Comparison of ENCODE assay signal across 1 cellular context in the genomic region with DNA sequence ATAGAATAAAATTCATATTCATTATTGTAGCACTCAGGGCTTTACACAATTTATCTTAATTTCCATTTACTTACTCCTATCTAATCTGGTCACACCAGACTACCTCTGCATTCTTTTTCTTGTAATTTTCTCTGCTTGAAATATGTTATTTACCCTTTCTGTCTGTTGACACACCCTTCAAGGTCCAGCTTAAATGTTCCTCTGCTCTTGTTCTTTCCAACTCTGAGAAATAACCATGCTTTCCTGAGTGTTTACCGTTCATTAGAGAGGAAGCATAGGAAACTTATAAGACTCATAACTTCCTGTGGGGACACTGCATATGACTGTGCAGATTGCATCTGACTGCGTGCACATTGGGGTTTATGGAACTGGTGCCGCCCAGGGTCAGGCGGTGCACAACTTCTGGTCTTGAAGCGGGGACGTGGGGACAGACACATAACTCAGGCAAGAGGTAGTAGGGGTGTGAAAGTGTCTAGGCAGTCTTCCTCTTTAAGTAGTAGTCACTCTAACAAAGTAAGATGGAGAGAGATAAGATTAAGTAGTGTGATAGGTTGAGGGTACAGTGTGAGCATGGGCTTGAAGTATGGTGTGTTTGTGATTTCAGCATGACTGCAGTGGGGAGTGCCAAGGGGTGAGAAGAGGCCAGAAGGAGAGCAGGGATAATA.
A peak's percentile ranks its signal among the peaks of the same experiment; 100 is the strongest.
TF ChIP-seq lines count a peak whose summit lies in the region.

No MANE protein-coding gene starts in this region.

TF ChIP-seq in K562, 482 proteins besides CTCF, POLR2A, EP300 and RAD21 (continued from another document and continues in another):
- TF ChIP-seq ZNF398 (CRISPR knock-in tag; IDR thresholded peaks at IDR 0.05) (no peak), SIN3B (IDR thresholded peaks at IDR 0.05; ENCODE audit: low read depth) (no peak), NBN (IDR thresholded peaks at IDR 0.05; ENCODE audit: low read depth) (peak; percentile 54; the same call in 1 of the 2 replicates), ZNF224 (CRISPR knock-in tag; IDR thresholded peaks at IDR 0.05) (no peak), SMARCA4 (IDR thresholded peaks at IDR 0.05) (peak; percentile 80), MAZ (CRISPR knock-in tag; conservative IDR thresholded peaks at IDR 0.05 in 1 of 2, IDR thresholded peaks at IDR 0.05 in 1 of 2) (0 out of 4 replicates have a peak, but pooled peaks of 1 of the 2 experiments have one; percentile 17), ARID2 (IDR thresholded peaks at IDR 0.05) (no peak), CBFA2T2 (conservative IDR thresholded peaks at IDR 0.05) (peak; percentile 73), ZFX (CRISPR knock-in tag; IDR thresholded peaks at IDR 0.05) (no peak), ZNF280A (IDR thresholded peaks at IDR 0.05; ENCODE audit: low read depth, partially characterized antibody) (no peak), LEF1 (IDR thresholded peaks at IDR 0.05) (0 out of 2 replicates have a peak, but pooled peaks have one; percentile 62), TOE1 (IDR thresholded peaks at IDR 0.05; ENCODE audit: borderline replicate concordance) (peak; percentile 33; the same call in 1 of the 2 replicates), TOE1 (CRISPR knock-in tag; IDR thresholded peaks at IDR 0.05; ENCODE audit: borderline replicate concordance, low read depth) (no peak), RBM22 (IDR thresholded peaks at IDR 0.05; ENCODE audit: low read depth, low read length, poor library complexity, severe bottlenecking) (no peak), HDAC2 (IDR thresholded peaks at IDR 0.05) (0 out of 2 replicates have a peak, but pooled peaks have one; percentile 47), ZNF780A (CRISPR knock-in tag; IDR thresholded peaks at IDR 0.05) (no peak), TEAD4 (IDR thresholded peaks at IDR 0.05; ENCODE audit: low read length) (peak; percentile 71), TEAD4 (CRISPR knock-in tag; IDR thresholded peaks at IDR 0.05; ENCODE audit: borderline replicate concordance) (no peak), RCOR1 (IDR thresholded peaks at IDR 0.05; ENCODE audit: borderline replicate concordance in 1 of 2, low read depth in 2 of 2, low read length in 2 of 2) (0 out of 4 replicates have a peak, but pooled peaks of 1 of the 2 experiments have one; percentile 49), RBBP5 (IDR thresholded peaks at IDR 0.05; ENCODE audit: borderline replicate concordance, insufficient read depth, low read length, poor library complexity, severe bottlenecking) (no peak), MBD2 (IDR thresholded peaks at IDR 0.05; ENCODE audit: borderline replicate concordance, low read depth) (no peak), SPI1 (IDR thresholded peaks at IDR 0.05; ENCODE audit: borderline replicate concordance, low read depth, low read length) (0 out of 2 replicates have a peak, but pooled peaks have one; percentile 0), NFIC (IDR thresholded peaks at IDR 0.05) (peak; percentile 79), ZNF311 (CRISPR knock-in tag; IDR thresholded peaks at IDR 0.05) (no peak), MEIS2 (IDR thresholded peaks at IDR 0.05; ENCODE audit: partially characterized antibody) (peak; percentile 41), ZBTB17 (CRISPR knock-in tag; IDR thresholded peaks at IDR 0.05) (no peak)
- TF ChIP-seq, protein P1, sequence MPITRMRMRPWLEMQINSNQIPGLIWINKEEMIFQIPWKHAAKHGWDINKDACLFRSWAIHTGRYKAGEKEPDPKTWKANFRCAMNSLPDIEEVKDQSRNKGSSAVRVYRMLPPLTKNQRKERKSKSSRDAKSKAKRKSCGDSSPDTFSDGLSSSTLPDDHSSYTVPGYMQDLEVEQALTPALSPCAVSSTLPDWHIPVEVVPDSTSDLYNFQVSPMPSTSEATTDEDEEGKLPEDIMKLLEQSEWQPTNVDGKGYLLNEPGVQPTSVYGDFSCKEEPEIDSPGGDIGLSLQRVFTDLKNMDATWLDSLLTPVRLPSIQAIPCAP (CRISPR knock-in tag; IDR thresholded peaks at IDR 0.05; ENCODE audit: borderline replicate concordance) = no peak
- TF ChIP-seq, protein P2, sequence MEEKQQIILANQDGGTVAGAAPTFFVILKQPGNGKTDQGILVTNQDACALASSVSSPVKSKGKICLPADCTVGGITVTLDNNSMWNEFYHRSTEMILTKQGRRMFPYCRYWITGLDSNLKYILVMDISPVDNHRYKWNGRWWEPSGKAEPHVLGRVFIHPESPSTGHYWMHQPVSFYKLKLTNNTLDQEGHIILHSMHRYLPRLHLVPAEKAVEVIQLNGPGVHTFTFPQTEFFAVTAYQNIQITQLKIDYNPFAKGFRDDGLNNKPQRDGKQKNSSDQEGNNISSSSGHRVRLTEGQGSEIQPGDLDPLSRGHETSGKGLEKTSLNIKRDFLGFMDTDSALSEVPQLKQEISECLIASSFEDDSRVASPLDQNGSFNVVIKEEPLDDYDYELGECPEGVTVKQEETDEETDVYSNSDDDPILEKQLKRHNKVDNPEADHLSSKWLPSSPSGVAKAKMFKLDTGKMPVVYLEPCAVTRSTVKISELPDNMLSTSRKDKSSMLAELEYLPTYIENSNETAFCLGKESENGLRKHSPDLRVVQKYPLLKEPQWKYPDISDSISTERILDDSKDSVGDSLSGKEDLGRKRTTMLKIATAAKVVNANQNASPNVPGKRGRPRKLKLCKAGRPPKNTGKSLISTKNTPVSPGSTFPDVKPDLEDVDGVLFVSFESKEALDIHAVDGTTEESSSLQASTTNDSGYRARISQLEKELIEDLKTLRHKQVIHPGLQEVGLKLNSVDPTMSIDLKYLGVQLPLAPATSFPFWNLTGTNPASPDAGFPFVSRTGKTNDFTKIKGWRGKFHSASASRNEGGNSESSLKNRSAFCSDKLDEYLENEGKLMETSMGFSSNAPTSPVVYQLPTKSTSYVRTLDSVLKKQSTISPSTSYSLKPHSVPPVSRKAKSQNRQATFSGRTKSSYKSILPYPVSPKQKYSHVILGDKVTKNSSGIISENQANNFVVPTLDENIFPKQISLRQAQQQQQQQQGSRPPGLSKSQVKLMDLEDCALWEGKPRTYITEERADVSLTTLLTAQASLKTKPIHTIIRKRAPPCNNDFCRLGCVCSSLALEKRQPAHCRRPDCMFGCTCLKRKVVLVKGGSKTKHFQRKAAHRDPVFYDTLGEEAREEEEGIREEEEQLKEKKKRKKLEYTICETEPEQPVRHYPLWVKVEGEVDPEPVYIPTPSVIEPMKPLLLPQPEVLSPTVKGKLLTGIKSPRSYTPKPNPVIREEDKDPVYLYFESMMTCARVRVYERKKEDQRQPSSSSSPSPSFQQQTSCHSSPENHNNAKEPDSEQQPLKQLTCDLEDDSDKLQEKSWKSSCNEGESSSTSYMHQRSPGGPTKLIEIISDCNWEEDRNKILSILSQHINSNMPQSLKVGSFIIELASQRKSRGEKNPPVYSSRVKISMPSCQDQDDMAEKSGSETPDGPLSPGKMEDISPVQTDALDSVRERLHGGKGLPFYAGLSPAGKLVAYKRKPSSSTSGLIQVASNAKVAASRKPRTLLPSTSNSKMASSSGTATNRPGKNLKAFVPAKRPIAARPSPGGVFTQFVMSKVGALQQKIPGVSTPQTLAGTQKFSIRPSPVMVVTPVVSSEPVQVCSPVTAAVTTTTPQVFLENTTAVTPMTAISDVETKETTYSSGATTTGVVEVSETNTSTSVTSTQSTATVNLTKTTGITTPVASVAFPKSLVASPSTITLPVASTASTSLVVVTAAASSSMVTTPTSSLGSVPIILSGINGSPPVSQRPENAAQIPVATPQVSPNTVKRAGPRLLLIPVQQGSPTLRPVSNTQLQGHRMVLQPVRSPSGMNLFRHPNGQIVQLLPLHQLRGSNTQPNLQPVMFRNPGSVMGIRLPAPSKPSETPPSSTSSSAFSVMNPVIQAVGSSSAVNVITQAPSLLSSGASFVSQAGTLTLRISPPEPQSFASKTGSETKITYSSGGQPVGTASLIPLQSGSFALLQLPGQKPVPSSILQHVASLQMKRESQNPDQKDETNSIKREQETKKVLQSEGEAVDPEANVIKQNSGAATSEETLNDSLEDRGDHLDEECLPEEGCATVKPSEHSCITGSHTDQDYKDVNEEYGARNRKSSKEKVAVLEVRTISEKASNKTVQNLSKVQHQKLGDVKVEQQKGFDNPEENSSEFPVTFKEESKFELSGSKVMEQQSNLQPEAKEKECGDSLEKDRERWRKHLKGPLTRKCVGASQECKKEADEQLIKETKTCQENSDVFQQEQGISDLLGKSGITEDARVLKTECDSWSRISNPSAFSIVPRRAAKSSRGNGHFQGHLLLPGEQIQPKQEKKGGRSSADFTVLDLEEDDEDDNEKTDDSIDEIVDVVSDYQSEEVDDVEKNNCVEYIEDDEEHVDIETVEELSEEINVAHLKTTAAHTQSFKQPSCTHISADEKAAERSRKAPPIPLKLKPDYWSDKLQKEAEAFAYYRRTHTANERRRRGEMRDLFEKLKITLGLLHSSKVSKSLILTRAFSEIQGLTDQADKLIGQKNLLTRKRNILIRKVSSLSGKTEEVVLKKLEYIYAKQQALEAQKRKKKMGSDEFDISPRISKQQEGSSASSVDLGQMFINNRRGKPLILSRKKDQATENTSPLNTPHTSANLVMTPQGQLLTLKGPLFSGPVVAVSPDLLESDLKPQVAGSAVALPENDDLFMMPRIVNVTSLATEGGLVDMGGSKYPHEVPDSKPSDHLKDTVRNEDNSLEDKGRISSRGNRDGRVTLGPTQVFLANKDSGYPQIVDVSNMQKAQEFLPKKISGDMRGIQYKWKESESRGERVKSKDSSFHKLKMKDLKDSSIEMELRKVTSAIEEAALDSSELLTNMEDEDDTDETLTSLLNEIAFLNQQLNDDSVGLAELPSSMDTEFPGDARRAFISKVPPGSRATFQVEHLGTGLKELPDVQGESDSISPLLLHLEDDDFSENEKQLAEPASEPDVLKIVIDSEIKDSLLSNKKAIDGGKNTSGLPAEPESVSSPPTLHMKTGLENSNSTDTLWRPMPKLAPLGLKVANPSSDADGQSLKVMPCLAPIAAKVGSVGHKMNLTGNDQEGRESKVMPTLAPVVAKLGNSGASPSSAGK (IDR thresholded peaks at IDR 0.05) = 0 out of 2 replicates have a peak, but pooled peaks have one; percentile 9
- TF ChIP-seq, protein P3, sequence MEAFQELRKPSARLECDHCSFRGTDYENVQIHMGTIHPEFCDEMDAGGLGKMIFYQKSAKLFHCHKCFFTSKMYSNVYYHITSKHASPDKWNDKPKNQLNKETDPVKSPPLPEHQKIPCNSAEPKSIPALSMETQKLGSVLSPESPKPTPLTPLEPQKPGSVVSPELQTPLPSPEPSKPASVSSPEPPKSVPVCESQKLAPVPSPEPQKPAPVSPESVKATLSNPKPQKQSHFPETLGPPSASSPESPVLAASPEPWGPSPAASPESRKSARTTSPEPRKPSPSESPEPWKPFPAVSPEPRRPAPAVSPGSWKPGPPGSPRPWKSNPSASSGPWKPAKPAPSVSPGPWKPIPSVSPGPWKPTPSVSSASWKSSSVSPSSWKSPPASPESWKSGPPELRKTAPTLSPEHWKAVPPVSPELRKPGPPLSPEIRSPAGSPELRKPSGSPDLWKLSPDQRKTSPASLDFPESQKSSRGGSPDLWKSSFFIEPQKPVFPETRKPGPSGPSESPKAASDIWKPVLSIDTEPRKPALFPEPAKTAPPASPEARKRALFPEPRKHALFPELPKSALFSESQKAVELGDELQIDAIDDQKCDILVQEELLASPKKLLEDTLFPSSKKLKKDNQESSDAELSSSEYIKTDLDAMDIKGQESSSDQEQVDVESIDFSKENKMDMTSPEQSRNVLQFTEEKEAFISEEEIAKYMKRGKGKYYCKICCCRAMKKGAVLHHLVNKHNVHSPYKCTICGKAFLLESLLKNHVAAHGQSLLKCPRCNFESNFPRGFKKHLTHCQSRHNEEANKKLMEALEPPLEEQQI (IDR thresholded peaks at IDR 0.05) = no peak
- TF ChIP-seq, protein P4, sequence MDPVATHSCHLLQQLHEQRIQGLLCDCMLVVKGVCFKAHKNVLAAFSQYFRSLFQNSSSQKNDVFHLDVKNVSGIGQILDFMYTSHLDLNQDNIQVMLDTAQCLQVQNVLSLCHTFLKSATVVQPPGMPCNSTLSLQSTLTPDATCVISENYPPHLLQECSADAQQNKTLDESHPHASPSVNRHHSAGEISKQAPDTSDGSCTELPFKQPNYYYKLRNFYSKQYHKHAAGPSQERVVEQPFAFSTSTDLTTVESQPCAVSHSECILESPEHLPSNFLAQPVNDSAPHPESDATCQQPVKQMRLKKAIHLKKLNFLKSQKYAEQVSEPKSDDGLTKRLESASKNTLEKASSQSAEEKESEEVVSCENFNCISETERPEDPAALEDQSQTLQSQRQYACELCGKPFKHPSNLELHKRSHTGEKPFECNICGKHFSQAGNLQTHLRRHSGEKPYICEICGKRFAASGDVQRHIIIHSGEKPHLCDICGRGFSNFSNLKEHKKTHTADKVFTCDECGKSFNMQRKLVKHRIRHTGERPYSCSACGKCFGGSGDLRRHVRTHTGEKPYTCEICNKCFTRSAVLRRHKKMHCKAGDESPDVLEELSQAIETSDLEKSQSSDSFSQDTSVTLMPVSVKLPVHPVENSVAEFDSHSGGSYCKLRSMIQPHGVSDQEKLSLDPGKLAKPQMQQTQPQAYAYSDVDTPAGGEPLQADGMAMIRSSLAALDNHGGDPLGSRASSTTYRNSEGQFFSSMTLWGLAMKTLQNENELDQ (CRISPR knock-in tag; IDR thresholded peaks at IDR 0.05; ENCODE audit: borderline replicate concordance) = no peak
